In genomic region chr5:157108961-157109360, GRCh38 we compare ENCODE assay signal across 8 cellular contexts. TPM values are rescaled to one million over a fixed set of nuclear protein-coding genes. Genes with fewer than 3 reads are reported as not detected.
DNase-seq lines count a peak whose midpoint lies in the region; ATAC-seq and TF ChIP-seq lines count a peak whose summit lies in the region.

TSS of gene HAVCR2 (minus strand) at chr5:157109044. CDS start at chr5:157108983, 61 bp downstream.

- TF ChIP-seq CTCF in right atrium auricular region (IDR thresholded peaks at IDR 0.05) = no peak

- H3K4me1 ChIP-seq in right atrium auricular region = no peaks in the 10 kb centered on the region

- DNase-seq in Right ventricle myocardium superior (peak; percentile 58), right atrium auricular region (ENCODE audit: low spot score) (no peak), glomerular visceral epithelial cell (ENCODE audit: extremely low spot score) (peak; percentile 38), middle frontal gyrus (ENCODE audit: extremely low spot score, low spot score) (no peak), NCI-H128 (lab: John Stamatoyannopoulos, UW; ENCODE audit: unreplicated experiment) (no peak)
- peak; percentile 23 for DNase-seq in activated CD4-positive, alpha-beta T cell treated with anti-CD3 and anti-CD28 coated beads, Interleukin-2, amount 50 U/mL, for 1 hour
- DNase-seq in stimulated activated CD4-positive, alpha-beta T cell treated with anti-CD3 and anti-CD28 coated beads, Interleukin-2, amount 100 ng/mL, for 4 hours (ENCODE audit: low read depth) = peak; percentile 17

- H3K36me3 ChIP-seq in right atrium auricular region = no peaks in the 10 kb centered on the region

- H3K27me3 ChIP-seq in right atrium auricular region = no peaks in the 10 kb centered on the region

- intact Hi-C loops in Right ventricle myocardium superior (cut with DNase I) = no loop called here

- peak; percentile 63 for ATAC-seq in Right ventricle myocardium superior (ENCODE audit: poor library complexity)
- peak; percentile 82 for ATAC-seq in HG03457 (IDR thresholded peaks at IDR 0.05; ENCODE audit: unreplicated experiment)

- no peaks in the 10 kb centered on the region for H3K9me3 ChIP-seq in right atrium auricular region

- H3K27ac ChIP-seq in right atrium auricular region = peak within 1 kb of the TSS in 1 of 2 donors; percentile 29

- H3K4me3 ChIP-seq in right atrium auricular region = peak within 1 kb of the TSS in 1 of 2 donors; percentile 19

RNA-seq across cellular contexts. Expression of gene HAVCR2, which starts in this region (rescaled TPM):
- total RNA-seq in Right ventricle myocardium superior = 2.6 TPM
- total RNA-seq in right atrium auricular region = 1 to 10 TPM; 1.8 to 3.7 TPM

Comparison
In these comparisons a context has a peak if more than half of its experiments do, and no peak if none do; other contexts are left out.
1. DNase-seq: peak in Right ventricle myocardium superior (single experiment), activated CD4-positive, alpha-beta T cell treated with anti-CD3 and anti-CD28 coated beads, Interleukin-2, amount 50 U/mL, for 1 hour (single experiment), glomerular visceral epithelial cell (single experiment) and stimulated activated CD4-positive, alpha-beta T cell treated with anti-CD3 and anti-CD28 coated beads, Interleukin-2, amount 100 ng/mL, for 4 hours (single experiment); none in right atrium auricular region (single experiment), middle frontal gyrus (single experiment) and NCI-H128 (single experiment).